In genomic region chr13:32376642-32377418, GRCh38 we compare ENCODE assay signal across 26 cellular contexts.
"Had no signal": no experiment of that assay in that cellular context is flagged by ENCODE, and none has a peak within 500 bp of the region (broad histone marks: within the 10 kb centered on the region; RNA-seq: fewer than 3 reads in every experiment).

No MANE protein-coding gene starts in this region.

- H3K27me3 ChIP-seq: brain microvascular endothelial cell, dorsolateral prefrontal cortex had no signal

- DNase-seq: activated CD4-positive, alpha-beta memory T cell treated with anti-CD3 and anti-CD28 coated beads, Interleukin-2, amount 10 ng/mL, durations not matched to agents 7 days and 5 days; activated CD4-positive, alpha-beta T cell treated with anti-CD3 and anti-CD28 coated beads for 1 hour; activated CD4-positive, alpha-beta T cell treated with anti-CD3 and anti-CD28 coated beads for 4 hours; activated CD4-positive, alpha-beta T cell treated with anti-CD3 and anti-CD28 coated beads, Interleukin-2, amount 10 ng/mL, durations not matched to agents 7 days and 5 days; activated CD4-positive, alpha-beta T cell treated with anti-CD3 and anti-CD28 coated beads, Interleukin-2, amount 50 U/mL, for 4 hours; activated CD8-positive, alpha-beta memory T cell treated with anti-CD3 and anti-CD28 coated beads, Interleukin-2, amount 50 U/mL, for 48 hours; activated gamma-delta T cell; activated naive CD4-positive, alpha-beta T cell; activated naive CD4-positive, alpha-beta T cell treated with anti-CD3 and anti-CD28 coated beads, Interleukin-2, amount 10 ng/mL, durations not matched to agents 7 days and 5 days; activated naive CD8-positive, alpha-beta T cell treated with anti-CD3 and anti-CD28 coated beads, Interleukin-2, amount 10 ng/mL, durations not matched to agents 7 days and 5 days; activated T-cell treated with anti-CD3 and anti-CD28 coated beads for 4 hours; activated T-cell treated with anti-CD3 and anti-CD28 coated beads, Interleukin-2, amount 50 U/mL, for 24 hours; activated T-cell treated with anti-CD3 and anti-CD28 coated beads, Interleukin-2, amount 50 U/mL, for 72 hours; amniotic stem cell; anterior cingulate cortex; brain microvascular endothelial cell; dorsolateral prefrontal cortex; effector memory CD4-positive, alpha-beta T cell; endodermal cell; foreskin fibroblast; T-helper 2 cell had no signal

- H3K36me3 ChIP-seq: brain microvascular endothelial cell had no signal

- H3K27ac ChIP-seq: brain microvascular endothelial cell, coronary artery, dorsolateral prefrontal cortex, VCaP had no signal

- H3K4me3 ChIP-seq: coronary artery, dorsolateral prefrontal cortex had no signal

- ATAC-seq: activated naive CD4-positive, alpha-beta T cell treated with anti-CD3 and anti-CD28 coated beads, Interleukin-2, amount 50 U/mL, for 72 hours; activated T-cell treated with anti-CD3 and anti-CD28 coated beads, Interleukin-2, amount 50 U/mL, for 72 hours; esophagus mucosa; WTC11 had no signal
